Comparison of ENCODE assay signal across 35 cellular contexts in the genomic region with DNA sequence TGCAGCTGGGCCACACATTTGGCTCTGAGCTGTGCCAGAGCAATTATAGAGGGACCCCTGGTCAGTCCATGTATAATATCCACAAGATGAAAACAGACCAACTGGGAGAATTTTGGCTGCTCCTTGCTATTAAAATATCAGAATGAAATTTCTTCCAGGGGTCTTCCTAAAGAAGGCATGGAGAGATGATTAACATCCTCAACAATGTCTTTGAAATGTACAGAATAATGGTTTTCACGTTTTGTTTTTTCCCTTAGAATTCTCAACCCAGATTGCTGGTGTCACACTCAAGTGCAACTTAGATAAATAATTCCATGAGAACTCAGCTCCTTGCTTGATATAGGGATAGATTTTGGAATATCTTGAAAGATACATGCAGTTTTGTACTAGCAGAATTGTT.
"Had no signal": no experiment of that assay in that cellular context is flagged by ENCODE, and none has a peak within 500 bp of the region (broad histone marks: within the 10 kb centered on the region; RNA-seq: fewer than 3 reads in every experiment).

No MANE protein-coding gene starts in this region.

- H3K4me3 ChIP-seq: MG63 had no signal

- H3K36me3 ChIP-seq: MG63 had no signal

- H3K9me3 ChIP-seq: MG63 had no signal

- H3K27me3 ChIP-seq: MG63 had no signal

- DNase-seq: Karpas-422, Kasumi-1, MG63, MM.1S, MV-4-11, NCI-H1048, NCI-H1092, NCI-H1092 treated with DMSO at 0.1 percent for 48 hours, NCI-H1105, NCI-H1105 treated with DMSO at 0.1 percent for 48 hours, NCI-H1417, NCI-H1417 treated with DMSO at 0.1 percent for 48 hours, NCI-H1436, NCI-H1436 treated with DMSO at 0.1 percent for 48 hours, NCI-H146, NCI-H1694, NCI-H1694 treated with DMSO at 0.1 percent for 48 hours, NCI-H187, NCI-H187 treated with DMSO at 0.1 percent for 48 hours, NCI-H1930, NCI-H2029, NCI-H2029 treated with DMSO at 0.1 percent for 48 hours, NCI-H2081, NCI-H2081 treated with DMSO at 0.1 percent for 48 hours, NCI-H2107, NCI-H2171, NCI-H2171 treated with DMSO at 0.1 percent for 48 hours, NCI-H2227 treated with DMSO at 0.1 percent for 48 hours, NCI-H226, NCI-H345, NCI-H446, NCI-H446 treated with DMSO at 0.1 percent for 48 hours, NCI-H510A, NCI-H510A treated with DMSO at 0.1 percent for 48 hours, NCI-H524 treated with DMSO at 0.1 percent for 48 hours had no signal
